In genomic region chr11:10314199-10315072, GRCh38 we compare ENCODE assay signal across 9 cellular contexts. TPM values are rescaled to one million over a fixed set of nuclear protein-coding genes. Genes with fewer than 3 reads are reported as not detected.
DNase-seq lines count a peak whose midpoint lies in the region; ATAC-seq lines count a peak whose summit lies in the region.
"Had no signal": no experiment of that assay in that cellular context is flagged by ENCODE, and none has a peak within 500 bp of the region (broad histone marks: within the 10 kb centered on the region; RNA-seq: fewer than 3 reads in every experiment).

No MANE protein-coding gene starts in this region.

- H4K91ac ChIP-seq in neuronal stem cell (ENCODE audit: low read depth, low read length, poor library complexity), result no peak overlapping the region

- peak; percentile 90 for ATAC-seq in GM18498 (IDR thresholded peaks at IDR 0.05; ENCODE audit: unreplicated experiment)
- ATAC-seq in HG02759 (IDR thresholded peaks at IDR 0.05; ENCODE audit: unreplicated experiment), result peak; percentile 79
- ATAC-seq in central memory CD8-positive, alpha-beta T cell (replicated peaks; ENCODE audit: extremely low read depth, poor library complexity, severe bottlenecking), result peak; percentile 64

- H3K9me3 Mint-ChIP-seq in central memory CD8-positive, alpha-beta T cell, result no peaks in the 10 kb centered on the region
- no peaks in the 10 kb centered on the region for H3K9me3 Mint-ChIP-seq in activated T-helper 1 cell treated with anti-CD3 and anti-CD28 coated beads, Interleukin-12 subunit alpha, Interleukin-12 subunit beta, Interleukin-2, Interleukin-4 antibody, amounts not matched to agents 30 ng/mL and 10 ng/mL and 1 ng/mL, durations not matched to agents 14 hours and 24 hours and 36 hours

- H3K27me3 ChIP-seq in neuronal stem cell (ENCODE audit: control insufficient read depth in 3 of 3, insufficient read depth in 3 of 3, low read depth in 1 of 3, low read length in 3 of 3), result no peaks in the 10 kb centered on the region

- H3K4me2 ChIP-seq in neuronal stem cell (ENCODE audit: insufficient read depth, low read length, poor library complexity, severe bottlenecking), result no peak overlapping the region

- H4K8ac ChIP-seq in neuronal stem cell (ENCODE audit: low read depth, low read length), result no peak overlapping the region

- DNase-seq in A172 (ENCODE audit: low spot score) (peak; percentile 84), NCI-H2196 treated with DMSO at 0.1 percent for 48 hours (lab: John Stamatoyannopoulos, UW; ENCODE audit: unreplicated experiment) (peak; percentile 33), neuronal stem cell (ENCODE audit: low spot score) (no peak), middle frontal gyrus (ENCODE audit: extremely low spot score, low spot score) (no peak)
- no peak for DNase-seq in central memory CD8-positive, alpha-beta T cell (ENCODE audit: low spot score in 2 of 2)
- no peak for DNase-seq in activated T-helper 1 cell treated with anti-CD3 and anti-CD28 coated beads, Interleukin-12 subunit alpha, Interleukin-12 subunit beta, Interleukin-2, Interleukin-4 antibody, amounts not matched to agents 30 ng/mL and 10 ng/mL and 1 ng/mL, durations not matched to agents 14 hours and 24 hours and 36 hours (ENCODE audit: low spot score)

- no peak overlapping the region for H2BK15ac ChIP-seq in neuronal stem cell (ENCODE audit: low read length)

- no peak overlapping the region for H3K4ac ChIP-seq in neuronal stem cell (ENCODE audit: low read length)

- no peak overlapping the region for H2AK5ac ChIP-seq in neuronal stem cell (ENCODE audit: low read depth, low read length)

- no peaks in the 10 kb centered on the region for H3K79me1 ChIP-seq in neuronal stem cell (ENCODE audit: low read depth, low read length)

- no peak overlapping the region for H3K18ac ChIP-seq in neuronal stem cell (ENCODE audit: low read length)

- no peak overlapping the region for H2BK12ac ChIP-seq in neuronal stem cell (ENCODE audit: low read length)

- peak overlapping the region; percentile 51 for H2AFZ ChIP-seq in neuronal stem cell (ENCODE audit: low read length)

- H3K36me3 Mint-ChIP-seq in central memory CD8-positive, alpha-beta T cell (ENCODE audit: insufficient read depth), result no peaks in the 10 kb centered on the region
- H3K36me3 Mint-ChIP-seq in activated T-helper 1 cell treated with anti-CD3 and anti-CD28 coated beads, Interleukin-12 subunit alpha, Interleukin-12 subunit beta, Interleukin-2, Interleukin-4 antibody, amounts not matched to agents 30 ng/mL and 10 ng/mL and 1 ng/mL, durations not matched to agents 14 hours and 24 hours and 36 hours (ENCODE audit: low read depth), result peaks cover 3% of the 10 kb centered on the region
- H3K36me3 Mint-ChIP-seq: brain had no signal

- no CpG with 5 or more reads among the region's 8 CpGs for WGBS in neuronal stem cell (ENCODE audit: extremely low coverage in 2 of 2, insufficient read length in 2 of 2, insufficient replicate concordance in 1 of 2), 2 donors

- no peak overlapping the region for H3K4me3 ChIP-seq in neuronal stem cell (ENCODE audit: low read length in 2 of 2)

- H3K4me3 Mint-ChIP-seq in central memory CD8-positive, alpha-beta T cell, result no peak overlapping the region
- H3K4me3 Mint-ChIP-seq in activated T-helper 1 cell treated with anti-CD3 and anti-CD28 coated beads, Interleukin-12 subunit alpha, Interleukin-12 subunit beta, Interleukin-2, Interleukin-4 antibody, amounts not matched to agents 30 ng/mL and 10 ng/mL and 1 ng/mL, durations not matched to agents 14 hours and 24 hours and 36 hours, result no peak overlapping the region

- H3K9me3 ChIP-seq in neuronal stem cell (replicated peaks in 1 of 2; ENCODE audit: control insufficient read depth in 2 of 2, insufficient read depth in 1 of 2, low read depth in 1 of 2, low read length in 2 of 2), result no peaks in the 10 kb centered on the region

- no peaks in the 10 kb centered on the region for H3K36me3 ChIP-seq in neuronal stem cell (replicated peaks in 1 of 2; ENCODE audit: control insufficient read depth in 2 of 2, insufficient read depth in 2 of 2, low read length in 2 of 2)

- no peak overlapping the region for H3K23ac ChIP-seq in neuronal stem cell (ENCODE audit: low read depth, low read length, poor library complexity)

- no peak overlapping the region for H2BK5ac ChIP-seq in neuronal stem cell (ENCODE audit: low read length)

- peaks cover 12 to 21% of the 10 kb centered on the region in 2 donors for H3K4me1 ChIP-seq in neuronal stem cell (ENCODE audit: control insufficient read depth in 2 of 2, insufficient read depth in 1 of 2, low read depth in 1 of 2, low read length in 2 of 2)

- no peak overlapping the region for H3K9ac ChIP-seq in neuronal stem cell (ENCODE audit: low read depth, low read length, poor library complexity)

- intact Hi-C loops in activated T-helper 1 cell treated with anti-CD3 and anti-CD28 coated beads, Interleukin-12 subunit alpha, Interleukin-12 subunit beta, Interleukin-2, Interleukin-4 antibody, amounts not matched to agents 30 ng/mL and 10 ng/mL and 1 ng/mL, durations not matched to agents 14 hours and 24 hours and 36 hours (cut with micrococcal nuclease), result no loop called here

- no peak overlapping the region for H3K14ac ChIP-seq in neuronal stem cell (ENCODE audit: low read length)

- no peak overlapping the region for H3K27ac ChIP-seq in neuronal stem cell (replicated peaks; ENCODE audit: low read length)

- H3K27me3 Mint-ChIP-seq in central memory CD8-positive, alpha-beta T cell, result peaks cover 50% of the 10 kb centered on the region
- peaks cover 20% of the 10 kb centered on the region for H3K27me3 Mint-ChIP-seq in activated T-helper 1 cell treated with anti-CD3 and anti-CD28 coated beads, Interleukin-12 subunit alpha, Interleukin-12 subunit beta, Interleukin-2, Interleukin-4 antibody, amounts not matched to agents 30 ng/mL and 10 ng/mL and 1 ng/mL, durations not matched to agents 14 hours and 24 hours and 36 hours (ENCODE audit: insufficient read depth)

- H2BK120ac ChIP-seq in neuronal stem cell (ENCODE audit: low read depth, low read length), result no peak overlapping the region

- no peak overlapping the region for H3K27ac Mint-ChIP-seq in central memory CD8-positive, alpha-beta T cell (ENCODE audit: low read depth)
- no peak overlapping the region for H3K27ac Mint-ChIP-seq in activated T-helper 1 cell treated with anti-CD3 and anti-CD28 coated beads, Interleukin-12 subunit alpha, Interleukin-12 subunit beta, Interleukin-2, Interleukin-4 antibody, amounts not matched to agents 30 ng/mL and 10 ng/mL and 1 ng/mL, durations not matched to agents 14 hours and 24 hours and 36 hours
- H3K27ac Mint-ChIP-seq: brain had no signal

- no peaks in the 10 kb centered on the region for H3K4me1 Mint-ChIP-seq in central memory CD8-positive, alpha-beta T cell
- H3K4me1 Mint-ChIP-seq in activated T-helper 1 cell treated with anti-CD3 and anti-CD28 coated beads, Interleukin-12 subunit alpha, Interleukin-12 subunit beta, Interleukin-2, Interleukin-4 antibody, amounts not matched to agents 30 ng/mL and 10 ng/mL and 1 ng/mL, durations not matched to agents 14 hours and 24 hours and 36 hours (ENCODE audit: low read depth), result peaks cover 30% of the 10 kb centered on the region

RNA-seq across cellular contexts. Expression of gene ADM, which starts 9.6 kb away (rescaled TPM):
- total RNA-seq in A172 (2014; rRNA removed; shearing (Covaris generic)), result 40.3 and 46.7 TPM in 2 replicates
- 2.9 TPM for polyA plus RNA-seq in neuronal stem cell (2013, experiment 1 of 2)
- 2.6 TPM for polyA plus RNA-seq in neuronal stem cell (2013, experiment 2 of 2)
- 2.0 and 2.3 TPM in 2 replicates for total RNA-seq in activated T-helper 1 cell treated with anti-CD3 and anti-CD28 coated beads, Interleukin-12 subunit alpha, Interleukin-12 subunit beta, Interleukin-2, Interleukin-4 antibody, amounts not matched to agents 30 ng/mL and 10 ng/mL and 1 ng/mL, durations not matched to agents 14 hours and 24 hours and 36 hours

RNA-seq across cellular contexts. Expression of gene SBF2, which starts 20.4 kb away (rescaled TPM):
- total RNA-seq in A172 (2014; rRNA removed; shearing (Covaris generic)), result 19.6 and 34.7 TPM in 2 replicates
- polyA plus RNA-seq in neuronal stem cell (2013, experiment 1 of 2), result 19.0 TPM
- 19.7 TPM for polyA plus RNA-seq in neuronal stem cell (2013, experiment 2 of 2)
- total RNA-seq in activated T-helper 1 cell treated with anti-CD3 and anti-CD28 coated beads, Interleukin-12 subunit alpha, Interleukin-12 subunit beta, Interleukin-2, Interleukin-4 antibody, amounts not matched to agents 30 ng/mL and 10 ng/mL and 1 ng/mL, durations not matched to agents 14 hours and 24 hours and 36 hours, result 5.3 and 5.4 TPM in 2 replicates

Comparison
In these comparisons a context has a peak if more than half of its experiments do, and no peak if none do; other contexts are left out.
1. DNase-seq: peak in A172 (single experiment) and NCI-H2196 treated with DMSO at 0.1 percent for 48 hours (single experiment); none in central memory CD8-positive, alpha-beta T cell (0 of 2), neuronal stem cell (single experiment), middle frontal gyrus (single experiment) and activated T-helper 1 cell treated with anti-CD3 and anti-CD28 coated beads, Interleukin-12 subunit alpha, Interleukin-12 subunit beta, Interleukin-2, Interleukin-4 antibody, amounts not matched to agents 30 ng/mL and 10 ng/mL and 1 ng/mL, durations not matched to agents 14 hours and 24 hours and 36 hours (single experiment).
2. RNA of gene ADM, which starts 9.6 kb away (total RNA-seq): 40.3 to 46.7 TPM in A172; 2.0 to 2.3 TPM in activated T-helper 1 cell treated with anti-CD3 and anti-CD28 coated beads, Interleukin-12 subunit alpha, Interleukin-12 subunit beta, Interleukin-2, Interleukin-4 antibody, amounts not matched to agents 30 ng/mL and 10 ng/mL and 1 ng/mL, durations not matched to agents 14 hours and 24 hours and 36 hours; every median in the first group is over 10 times any median in the second.
3. Peak in every context shown above with its lines, with median percentiles within 50 percentile points of each other: ATAC-seq.